8 cellular contexts compared by ENCODE assay signal in the genomic region with DNA sequence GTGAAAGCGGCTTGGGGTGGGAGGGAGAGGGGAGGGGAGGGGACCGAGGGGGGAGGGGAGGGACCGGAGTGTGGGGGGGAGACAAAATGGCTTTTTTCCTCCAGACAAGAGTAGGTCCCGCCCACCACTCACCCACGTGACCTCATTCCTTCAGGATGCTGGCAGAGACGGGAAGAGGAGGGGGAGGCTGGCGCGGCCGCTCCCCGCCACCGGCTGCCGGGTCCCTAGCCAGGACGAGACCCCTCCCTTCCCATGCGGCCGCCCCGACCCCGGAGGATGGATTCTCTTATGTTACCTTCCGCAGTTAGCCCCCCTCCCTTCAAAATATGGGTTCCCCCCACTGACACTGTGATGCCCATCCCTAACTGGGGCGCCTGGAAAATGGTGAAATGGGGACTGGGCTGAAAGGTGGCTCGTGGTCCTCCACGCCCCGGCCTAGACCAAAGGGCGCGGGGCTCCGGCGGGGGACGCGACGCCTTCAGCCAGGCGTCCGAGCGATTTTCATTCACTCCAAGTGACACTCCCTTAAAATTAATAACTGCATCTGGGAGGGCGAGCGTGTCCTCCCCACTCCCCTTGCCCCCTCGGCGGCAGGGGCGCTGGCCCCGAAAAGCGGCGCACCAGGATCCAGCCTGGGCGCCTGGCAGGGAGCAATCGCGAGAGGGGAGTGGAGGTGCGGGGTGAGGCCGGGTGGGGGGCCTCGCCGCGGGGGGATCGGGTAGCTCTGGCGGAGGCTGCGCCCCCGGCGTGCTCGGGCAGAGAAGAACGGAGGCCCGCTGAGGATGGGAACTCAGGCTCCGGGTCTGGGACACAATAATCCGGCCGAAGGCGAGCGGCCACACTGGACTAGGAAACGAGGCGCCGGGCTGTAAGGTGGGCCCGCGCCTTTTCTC. TPM values are rescaled to one million over a fixed set of nuclear protein-coding genes. Genes with fewer than 3 reads are reported as not detected.
DNase-seq lines count a peak whose midpoint lies in the region; TF ChIP-seq lines count a peak whose summit lies in the region.

A gene (minus strand): TSS at position 8 of the 893 bp plus-strand sequence. CDS start 7,934 bp downstream, outside the sequence.

- no peaks in the 10 kb centered on the region for H3K36me3 ChIP-seq in left ventricle myocardium inferior

- TF ChIP-seq CTCF in AG04450 (IDR thresholded peaks at IDR 0.05; ENCODE audit: low read depth, low read length) (no peak), left ventricle myocardium inferior (IDR thresholded peaks at IDR 0.05; ENCODE audit: borderline replicate concordance) (no peak), osteocyte (IDR thresholded peaks at IDR 0.05) (no peak)

- peak; percentile 39 for TF ChIP-seq POLR2A in GM18951 (IDR thresholded peaks at IDR 0.05; ENCODE audit: extremely low read depth, insufficient read depth, insufficient read length)

- H3K4me1 Mint-ChIP-seq in osteocyte (ENCODE audit: unreplicated experiment) = peaks cover 60% of the 10 kb centered on the region

- CTCF ChIA-PET in AG04450 (lab: Charles Lee) = interaction anchor here (0.6 kb wide), 1 partner anchor 118 kb away, joined by 4 read pairs; no protein-coding TSS in a partner anchor

- peaks cover 91% of the 10 kb centered on the region for H3K4me1 ChIP-seq in left ventricle myocardium inferior

- peak within 1 kb of the TSS; percentile 76 for H3K27ac Mint-ChIP-seq in osteocyte (ENCODE audit: unreplicated experiment)

- H3K27ac ChIP-seq in AG04450 (ENCODE audit: low read depth, low read length) = peak within 1 kb of the TSS; percentile 52
- H3K27ac ChIP-seq in left ventricle myocardium inferior (replicated peaks) = peak within 1 kb of the TSS; percentile 96

- intact Hi-C loops in left ventricle myocardium inferior (cut with micrococcal nuclease) = no loop called here

- in situ Hi-C loops in GM18951 (cut with MboI; ENCODE audit: low sequenced_read_pairs, unreplicated experiment) = loop anchor here (10.0 kb wide), 1 partner anchor 74 kb away; a partner anchor contains a TSS

- no peaks in the 10 kb centered on the region for H3K36me3 Mint-ChIP-seq in osteocyte (ENCODE audit: unreplicated experiment)

- H3K4me3 Mint-ChIP-seq in osteocyte (ENCODE audit: unreplicated experiment) = peak within 1 kb of the TSS; percentile 99

- H3K4me3 ChIP-seq in AG04450 (ENCODE audit: low read depth, low read length) = peak within 1 kb of the TSS; percentile 85
- H3K4me3 ChIP-seq in left ventricle myocardium inferior = peak within 1 kb of the TSS; percentile 78

- H3K27me3 ChIP-seq in AG04450 (ENCODE audit: control insufficient read depth, insufficient read depth, low read length) (no peaks in the 10 kb centered on the region), left ventricle myocardium inferior (ENCODE audit: low read depth) (no peaks in the 10 kb centered on the region)

- DNase-seq in AG04450 (ENCODE audit: low read depth, low spot score) (peak; percentile 69), NCI-H446 (lab: John Stamatoyannopoulos, UW) (peak; percentile 88 to 91), amniotic stem cell (lab: John Stamatoyannopoulos, UW) (peak; percentile 80), left ventricle myocardium inferior (peak; percentile 94), osteocyte (ENCODE audit: extremely low spot score, unreplicated experiment) (peak; percentile 92), activated gamma-delta T cell (lab: John Stamatoyannopoulos, UW) (no peak)
- no peak for DNase-seq in activated CD4-positive, alpha-beta T cell treated with anti-CD3 and anti-CD28 coated beads, Interleukin-2, amount 50 U/mL, for 1 hour

- H3K9me3 Mint-ChIP-seq in osteocyte (ENCODE audit: unreplicated experiment) = no peaks in the 10 kb centered on the region

- POLR2A ChIA-PET in AG04450 (lab: Yijun Ruan, JAX) = interaction anchor here (0.6 kb wide), 1 partner anchor 42 kb away, joined by 4 read pairs; no protein-coding TSS in a partner anchor

- no peaks in the 10 kb centered on the region for H3K27me3 Mint-ChIP-seq in osteocyte (ENCODE audit: unreplicated experiment)

- peaks cover 8% of the 10 kb centered on the region; the same call in 1 of the 2 replicates for H3K9me3 ChIP-seq in AG04450 (ENCODE audit: control insufficient read depth, insufficient read depth, low read length)
- no peaks in the 10 kb centered on the region for H3K9me3 ChIP-seq in left ventricle myocardium inferior (replicated peaks)

RNA-seq across cellular contexts. Expression of the gene that starts here (rescaled TPM):
- polyA plus RNA-seq in AG04450 (2011; rRNA removed) = 13.5 and 18.0 TPM in 2 replicates
- 19.4 and 29.5 TPM in 2 replicates for polyA minus RNA-seq in AG04450 (2011; rRNA and poly(A)+ RNA removed)
- total RNA-seq in left ventricle myocardium inferior (20.7 TPM), osteocyte (66.1 and 66.9 TPM in 2 replicates)

Comparison
In these comparisons a context has a peak if more than half of its experiments do, and no peak if none do; other contexts are left out.
1. DNase-seq: peak in AG04450 (single experiment), NCI-H446 (2 of 2), amniotic stem cell (single experiment), left ventricle myocardium inferior (single experiment) and osteocyte (single experiment); none in activated gamma-delta T cell (single experiment) and activated CD4-positive, alpha-beta T cell treated with anti-CD3 and anti-CD28 coated beads, Interleukin-2, amount 50 U/mL, for 1 hour (single experiment).